13 cellular contexts compared by ENCODE assay signal in the genomic region with DNA sequence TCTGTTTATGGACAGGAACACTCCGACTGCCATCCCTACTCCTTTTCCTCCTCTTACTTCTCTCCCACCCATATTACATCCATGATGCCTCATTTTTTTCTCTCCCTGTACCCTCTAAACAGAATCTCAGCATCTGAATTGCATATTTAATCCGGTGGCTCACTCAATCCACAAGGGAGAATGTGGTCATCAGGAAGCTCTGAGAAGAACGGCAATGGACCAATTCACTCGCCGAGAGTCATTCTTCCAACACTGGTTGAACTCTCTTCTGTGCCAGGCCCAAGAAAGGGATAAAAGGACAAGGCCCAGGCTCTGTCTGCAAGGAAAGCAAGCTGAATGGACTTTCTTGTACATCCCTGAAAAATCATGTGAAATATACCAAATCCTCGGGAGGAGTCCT. TPM values are rescaled to one million over a fixed set of nuclear protein-coding genes. Genes with fewer than 3 reads are reported as not detected.
DNase-seq lines count a peak whose midpoint lies in the region; ATAC-seq and TF ChIP-seq lines count a peak whose summit lies in the region.
"Had no signal": no experiment of that assay in that cellular context is flagged by ENCODE, and none has a peak within 500 bp of the region (broad histone marks: within the 10 kb centered on the region; RNA-seq: fewer than 3 reads in every experiment).

No MANE protein-coding gene starts in this region.

- peaks cover 15% of the 10 kb centered on the region for H3F3A ChIP-seq in PC-3 (ENCODE audit: low read length, unreplicated experiment)

- peak; percentile 8 for ATAC-seq in PC-3
- ATAC-seq: A549, GM23338, K562 had no signal

- dilution Hi-C loops in mammary epithelial cell (cut with HindIII; ENCODE audit: low sequenced_read_pairs) = no loop called here

- TF ChIP-seq CTCF in PC-3 (conservative IDR thresholded peaks at IDR 0.05; ENCODE audit: low read depth, low read length) (no peak), fibroblast of mammary gland (conservative IDR thresholded peaks at IDR 0.05; ENCODE audit: control insufficient read depth, insufficient read depth, low read depth, low read length) (no peak), osteoblast (IDR thresholded peaks at IDR 0.05; ENCODE audit: extremely low read depth, low read depth, low read length) (no peak), mammary epithelial cell (conservative IDR thresholded peaks at IDR 0.05 in 1 of 2, IDR thresholded peaks at IDR 0.05 in 1 of 2; ENCODE audit: extremely low read depth in 1 of 2, insufficient read depth in 1 of 2, low read depth in 1 of 2, low read length in 2 of 2) (no peak), brain microvascular endothelial cell (IDR thresholded peaks at IDR 0.05; ENCODE audit: low read depth, low read length, missing control alignments) (no peak)

- H3K9ac ChIP-seq in PC-3 (ENCODE audit: low read length) (0 out of 2 replicates have a peak overlapping the region, but pooled peaks have one; percentile 5), mammary epithelial cell (ENCODE audit: insufficient read depth, low read length) (no peak overlapping the region)
- H3K9ac ChIP-seq: BLaER1 had no signal

- POLR2A ChIA-PET in PC-3 (lab: Charles Lee; ENCODE audit: unreplicated experiment) = no interaction called here

- H3K27me3 ChIP-seq in PC-3 (ENCODE audit: low read length) (no peaks in the 10 kb centered on the region), osteoblast (ENCODE audit: insufficient read depth, low read length) (no peaks in the 10 kb centered on the region), mammary epithelial cell (ENCODE audit: insufficient read depth, low read length) (no peaks in the 10 kb centered on the region), brain microvascular endothelial cell (replicated peaks) (no peaks in the 10 kb centered on the region)
- H3K27me3 ChIP-seq: BLaER1 had no signal

- H4K20me1 ChIP-seq in PC-3 (ENCODE audit: low read length) = 0 out of 2 replicates have a peak, but pooled peaks cover 3% of the 10 kb centered on the region
- H4K20me1 ChIP-seq in osteoblast (ENCODE audit: insufficient read depth, low read length) = no peaks in the 10 kb centered on the region
- no peaks in the 10 kb centered on the region for H4K20me1 ChIP-seq in mammary epithelial cell (ENCODE audit: insufficient read depth, low read length)
- H4K20me1 ChIP-seq: BLaER1 had no signal

- H3K27ac ChIP-seq in PC-3 (ENCODE audit: low read length) (peak overlapping the region; percentile 86), osteoblast (ENCODE audit: low read depth, low read length) (no peak overlapping the region), mammary epithelial cell (ENCODE audit: insufficient read depth, low read depth, low read length) (no peak overlapping the region), brain microvascular endothelial cell (no peak overlapping the region)
- H3K27ac ChIP-seq: A549, BLaER1 had no signal

- H2AFZ ChIP-seq in PC-3 (ENCODE audit: low read length) (0 out of 2 replicates have a peak overlapping the region, but pooled peaks have one; percentile 16), osteoblast (ENCODE audit: low read length) (peak overlapping the region; percentile 26), mammary epithelial cell (ENCODE audit: low read depth, low read length) (no peak overlapping the region)
- H2AFZ ChIP-seq: GM23338 had no signal

- BruUV-seq in PC-3 (replicated peaks; lab: Mats Ljungman, UMichigan) = no TSS peak
- no TSS peak for BruUV-seq in mammary epithelial cell (replicated peaks; lab: Mats Ljungman, UMichigan)

- CTCF ChIA-PET in PC-3 (lab: Charles Lee) = no interaction called here
- CTCF ChIA-PET in mammary epithelial cell (lab: Charles Lee; ENCODE audit: low non-redundant PET) = no interaction called here

- H3K4me3 ChIP-seq in PC-3 (ENCODE audit: low read length) = 0 out of 2 replicates have a peak overlapping the region, but pooled peaks have one; percentile 2
- no peak overlapping the region for H3K4me3 ChIP-seq in fibroblast of mammary gland (ENCODE audit: control insufficient read depth, low read depth, low read length)
- no peak overlapping the region for H3K4me3 ChIP-seq in osteoblast (ENCODE audit: insufficient read depth, low read length)
- H3K4me3 ChIP-seq in mammary epithelial cell (replicated peaks in 1 of 3; ENCODE audit: insufficient read depth in 1 of 3, low read depth in 2 of 3, low read length in 3 of 3) = no peak overlapping the region
- no peak overlapping the region for H3K4me3 ChIP-seq in brain microvascular endothelial cell (ENCODE audit: low read depth, low read length)
- H3K4me3 ChIP-seq: A549, BLaER1, GM23338, K562 had no signal

- DNase-seq in PC-3 (peak; percentile 49), fibroblast of mammary gland (ENCODE audit: low read depth) (peak; percentile 44), osteoblast (ENCODE audit: insufficient read length, low spot score, missing footprints) (no peak), HCEC 1CT (no peak), mammary epithelial cell (no peak), brain microvascular endothelial cell (no peak)
- DNase-seq: AML-193; CD8-positive, alpha-beta memory T cell; H7 had no signal

- H3K9me2 ChIP-seq in PC-3 (replicated peaks; ENCODE audit: low read length) = no peaks in the 10 kb centered on the region

- H3K4me1 ChIP-seq in PC-3 (ENCODE audit: insufficient read depth, low read length) (peaks cover 39% of the 10 kb centered on the region), osteoblast (ENCODE audit: insufficient read depth, low read length) (peaks cover 30% of the 10 kb centered on the region), mammary epithelial cell (ENCODE audit: insufficient read depth, low read length) (peaks cover 41% of the 10 kb centered on the region)
- H3K4me1 ChIP-seq: A549, BLaER1 had no signal

- H3K9me3 ChIP-seq in PC-3 (ENCODE audit: low read length) (no peaks in the 10 kb centered on the region), osteoblast (ENCODE audit: low read depth, low read length) (no peaks in the 10 kb centered on the region), mammary epithelial cell (replicated peaks; ENCODE audit: insufficient read depth, low read length) (no peaks in the 10 kb centered on the region)
- H3K9me3 ChIP-seq: A549, BLaER1 had no signal

- intact Hi-C loops in PC-3 (cut with micrococcal nuclease) = loop anchor here (1.0 kb wide), 1 partner anchor 49 kb away; no protein-coding TSS in a partner anchor
- intact Hi-C loops in mammary epithelial cell (cut with micrococcal nuclease) = no loop called here

- peak overlapping the region; percentile 73 for H3K4me2 ChIP-seq in PC-3 (ENCODE audit: low read length)
- H3K4me2 ChIP-seq in osteoblast (ENCODE audit: insufficient read depth, low read length) = peak overlapping the region; percentile 2
- no peak overlapping the region for H3K4me2 ChIP-seq in mammary epithelial cell (ENCODE audit: insufficient read depth, low read depth, low read length)
- H3K4me2 ChIP-seq: A549, BLaER1, GM23338 had no signal

- 95% methylated on average over 5 of the region's 6 CpGs for WGBS in mammary epithelial cell (ENCODE audit: low coverage, missing lambda C conversion rate)

- H3K36me3 ChIP-seq in PC-3 (ENCODE audit: low read depth, low read length) (no peaks in the 10 kb centered on the region), osteoblast (ENCODE audit: insufficient read depth, low read length) (no peaks in the 10 kb centered on the region), mammary epithelial cell (ENCODE audit: insufficient read depth, low read length) (no peaks in the 10 kb centered on the region), brain microvascular endothelial cell (replicated peaks) (no peaks in the 10 kb centered on the region)
- H3K36me3 ChIP-seq: BLaER1 had no signal

- in situ Hi-C loops in mammary epithelial cell (cut with MboI; ENCODE audit: low sequenced_read_pairs in 2 of 2) (no loop called here), brain microvascular endothelial cell (cut with HindIII; ENCODE audit: low pct_ligation_motif_present, low sequenced_read_pairs) (no loop called here)

- H3K79me2 ChIP-seq in PC-3 (ENCODE audit: low read length) (no peaks in the 10 kb centered on the region), osteoblast (ENCODE audit: insufficient read depth, low read length) (no peaks in the 10 kb centered on the region), mammary epithelial cell (ENCODE audit: insufficient read depth, low read length) (no peaks in the 10 kb centered on the region)

RNA-seq across cellular contexts. Expression of a gene that starts 15.9 kb away (rescaled TPM):
- total RNA-seq in PC-3 (2014; rRNA removed) (0.47 and 1.3 TPM in 2 replicates), osteoblast (0.72 and 1.5 TPM in 2 replicates), mammary epithelial cell (1 to 10 TPM; 4.3 to 8.8 TPM)
- 0.87 TPM for polyA plus RNA-seq in mammary epithelial cell
- not detected for polyA minus RNA-seq in mammary epithelial cell
- total RNA-seq: K562 had no signal
- polyA plus RNA-seq: CD8-positive, alpha-beta memory T cell; K562 had no signal

Comparison
In these comparisons a context has a peak if more than half of its experiments do, and no peak if none do; other contexts are left out.
1. DNase-seq: peak in PC-3 (single experiment) and fibroblast of mammary gland (single experiment); none in osteoblast (single experiment), HCEC 1CT (single experiment), mammary epithelial cell (single experiment) and brain microvascular endothelial cell (single experiment).